24 cellular contexts compared by ENCODE assay signal in genomic region chr3:108076564-108076963, GRCh38. TPM values are rescaled to one million over a fixed set of nuclear protein-coding genes. Genes with fewer than 3 reads are reported as not detected.
DNase-seq lines count a peak whose midpoint lies in the region; ATAC-seq, FAIRE-seq and TF ChIP-seq lines count a peak whose summit lies in the region.
"Had no signal": no experiment of that assay in that cellular context is flagged by ENCODE, and none has a peak within 500 bp of the region (broad histone marks: within the 10 kb centered on the region; RNA-seq: fewer than 3 reads in every experiment).

No MANE protein-coding gene starts in this region.

- H3K9me2 ChIP-seq in GM23248 (ENCODE audit: insufficient read depth): no peaks in the 10 kb centered on the region

- H3K27ac Mint-ChIP-seq in activated naive CD4-positive, alpha-beta T cell treated with anti-CD3 and anti-CD28 coated beads, Interleukin-2, amount 50 U/mL, for 24 hours: peak overlapping the region; percentile 18
- H3K27ac Mint-ChIP-seq in activated naive CD4-positive, alpha-beta T cell treated with anti-CD3 and anti-CD28 coated beads, Interleukin-2, amount 50 U/mL, for 72 hours: no peak overlapping the region
- no peak overlapping the region for H3K27ac Mint-ChIP-seq in stimulated activated effector memory CD8-positive, alpha-beta T cell treated with anti-CD3 and anti-CD28 coated beads, Interleukin-12 subunit alpha, Interleukin-12 subunit beta, amount 100 ng/mL, for 72 hours
- H3K27ac Mint-ChIP-seq in endothelial cell (ENCODE audit: unreplicated experiment): no peak overlapping the region

- peaks cover 32% of the 10 kb centered on the region for H3F3A ChIP-seq in GM23248 (ENCODE audit: insufficient read depth)

- H3K27me3 Mint-ChIP-seq in activated naive CD4-positive, alpha-beta T cell treated with anti-CD3 and anti-CD28 coated beads, Interleukin-2, amount 50 U/mL, for 24 hours: no peaks in the 10 kb centered on the region
- H3K27me3 Mint-ChIP-seq in endothelial cell (ENCODE audit: unreplicated experiment): no peaks in the 10 kb centered on the region
- H3K27me3 Mint-ChIP-seq: CD4-positive, alpha-beta memory T cell had no signal

- no peak for FAIRE-seq in bronchial epithelial cell (lab: Jason Lieb, UNC)
- FAIRE-seq: GM12878 had no signal

- 65 to 79% methylated on average over 2 of the region's 2 CpGs for WGBS in GM23248 (ENCODE audit: low coverage in 1 of 2, low lambda C conversion rate in 2 of 2, missing lambda C conversion rate in 2 of 2), 2 experiments

- DNase-seq in activated naive CD4-positive, alpha-beta T cell treated with anti-CD3 and anti-CD28 coated beads, Interleukin-2, amount 50 U/mL, for 72 hours (ENCODE audit: low spot score in 2 of 2): no peak
- DNase-seq in GM23248: peak; percentile 19
- peak; percentile 53 for DNase-seq in bronchial epithelial cell (ENCODE audit: low read depth)
- no peak for DNase-seq in stimulated activated effector memory CD8-positive, alpha-beta T cell treated with anti-CD3 and anti-CD28 coated beads, Interleukin-12 subunit alpha, Interleukin-12 subunit beta, amount 100 ng/mL, for 72 hours (ENCODE audit: low spot score in 2 of 2)
- no peak for DNase-seq in SKM-1 treated with dmso at 0.1 percent for 144 hours (lab: John Stamatoyannopoulos, UW; ENCODE audit: unreplicated experiment)
- DNase-seq in endothelial cell (ENCODE audit: low spot score): no peak
- DNase-seq: Caco-2; CD4-positive, alpha-beta memory T cell; DMS 273 treated with DMSO at 0.1 percent for 48 hours; DMS79 treated with DMSO at 0.1 percent for 48 hours; GOT3; Kasumi-1; MG63; NCI-H1417 treated with DMSO at 0.1 percent for 48 hours; NCI-H187; NCI-H446 treated with DMSO at 0.1 percent for 48 hours; NCI-H526 treated with DMSO at 0.1 percent for 48 hours; OCI-M1 had no signal

- H3K9ac ChIP-seq in GM23248: no peak overlapping the region

- no peaks in the 10 kb centered on the region for H4K20me1 ChIP-seq in GM23248 (ENCODE audit: insufficient read depth)

- TF ChIP-seq CTCF in bronchial epithelial cell (IDR thresholded peaks at IDR 0.05; ENCODE audit: insufficient read depth, low read length, severe bottlenecking) (no peak), endothelial cell (IDR thresholded peaks at IDR 0.05; ENCODE audit: unreplicated experiment) (no peak)

- H3K36me3 ChIP-seq in GM23248 (ENCODE audit: low read depth): peaks cover 8% of the 10 kb centered on the region; the same call in 1 of the 2 replicates
- no peaks in the 10 kb centered on the region for H3K36me3 ChIP-seq in bronchial epithelial cell (ENCODE audit: control insufficient read depth, insufficient read depth, low read length)

- no peak overlapping the region for H3K4me3 ChIP-seq in GM23248
- no peak overlapping the region for H3K4me3 ChIP-seq in bronchial epithelial cell (ENCODE audit: low read depth, low read length)
- H3K4me3 ChIP-seq: GM12878, MG63, SJSA1 had no signal

- in situ Hi-C loops in GM23248 (cut with MboI): no loop called here

- H3K4me1 Mint-ChIP-seq in activated naive CD4-positive, alpha-beta T cell treated with anti-CD3 and anti-CD28 coated beads, Interleukin-2, amount 50 U/mL, for 24 hours: peaks cover 81% of the 10 kb centered on the region
- H3K4me1 Mint-ChIP-seq in stimulated activated effector memory CD8-positive, alpha-beta T cell treated with anti-CD3 and anti-CD28 coated beads, Interleukin-12 subunit alpha, Interleukin-12 subunit beta, amount 100 ng/mL, for 72 hours: peaks cover 76% of the 10 kb centered on the region
- no peaks in the 10 kb centered on the region for H3K4me1 Mint-ChIP-seq in endothelial cell (ENCODE audit: unreplicated experiment)

- H3K4me2 ChIP-seq in GM23248 (ENCODE audit: unreplicated experiment): no peak overlapping the region

- peaks cover 13% of the 10 kb centered on the region for H3K4me1 ChIP-seq in GM23248 (ENCODE audit: insufficient read depth)
- H3K4me1 ChIP-seq: Caco-2 had no signal

- H3K79me2 ChIP-seq in GM23248 (ENCODE audit: insufficient read depth): peaks cover 57% of the 10 kb centered on the region

- no peak for ATAC-seq in activated naive CD4-positive, alpha-beta T cell treated with anti-CD3 and anti-CD28 coated beads, Interleukin-2, amount 50 U/mL, for 72 hours
- peak; percentile 39 for ATAC-seq in stimulated activated effector memory CD8-positive, alpha-beta T cell treated with anti-CD3 and anti-CD28 coated beads, Interleukin-12 subunit alpha, Interleukin-12 subunit beta, amount 100 ng/mL, for 72 hours
- ATAC-seq in HG03196 (IDR thresholded peaks at IDR 0.05; ENCODE audit: unreplicated experiment): no peak
- ATAC-seq: GM12878, HCT116, Right ventricle myocardium inferior had no signal

- no peak overlapping the region for H3K27ac ChIP-seq in GM23248
- H3K27ac ChIP-seq: SJSA1 had no signal

- H3K4me3 Mint-ChIP-seq in activated naive CD4-positive, alpha-beta T cell treated with anti-CD3 and anti-CD28 coated beads, Interleukin-2, amount 50 U/mL, for 24 hours: no peak overlapping the region
- no peak overlapping the region for H3K4me3 Mint-ChIP-seq in stimulated activated effector memory CD8-positive, alpha-beta T cell treated with anti-CD3 and anti-CD28 coated beads, Interleukin-12 subunit alpha, Interleukin-12 subunit beta, amount 100 ng/mL, for 72 hours
- H3K4me3 Mint-ChIP-seq in endothelial cell (ENCODE audit: unreplicated experiment): no peak overlapping the region

- H3K9me3 ChIP-seq in GM23248 (ENCODE audit: low read depth): no peaks in the 10 kb centered on the region
- H3K9me3 ChIP-seq: Caco-2, MG63, SJSA1 had no signal

- no peak overlapping the region for H2AFZ ChIP-seq in GM23248

- peaks cover 45% of the 10 kb centered on the region for H3K36me3 Mint-ChIP-seq in activated naive CD4-positive, alpha-beta T cell treated with anti-CD3 and anti-CD28 coated beads, Interleukin-2, amount 50 U/mL, for 24 hours
- peaks cover 12 to 42% of the 10 kb centered on the region in 2 donors for H3K36me3 Mint-ChIP-seq in activated naive CD4-positive, alpha-beta T cell treated with anti-CD3 and anti-CD28 coated beads, Interleukin-2, amount 50 U/mL, for 72 hours
- H3K36me3 Mint-ChIP-seq in stimulated activated effector memory CD8-positive, alpha-beta T cell treated with anti-CD3 and anti-CD28 coated beads, Interleukin-12 subunit alpha, Interleukin-12 subunit beta, amount 100 ng/mL, for 72 hours: peaks cover 76% of the 10 kb centered on the region
- H3K36me3 Mint-ChIP-seq in endothelial cell (ENCODE audit: low read depth, unreplicated experiment): peaks cover 5% of the 10 kb centered on the region

- H3K27me3 ChIP-seq in GM23248 (replicated peaks; ENCODE audit: insufficient read depth): no peaks in the 10 kb centered on the region
- no peaks in the 10 kb centered on the region for H3K27me3 ChIP-seq in bronchial epithelial cell (ENCODE audit: control insufficient read depth, insufficient read depth, low read length)
- H3K27me3 ChIP-seq: MG63, SJSA1 had no signal

- no peaks in the 10 kb centered on the region for H3K9me3 Mint-ChIP-seq in activated naive CD4-positive, alpha-beta T cell treated with anti-CD3 and anti-CD28 coated beads, Interleukin-2, amount 50 U/mL, for 24 hours
- no peaks in the 10 kb centered on the region for H3K9me3 Mint-ChIP-seq in activated naive CD4-positive, alpha-beta T cell treated with anti-CD3 and anti-CD28 coated beads, Interleukin-2, amount 50 U/mL, for 72 hours
- H3K9me3 Mint-ChIP-seq in stimulated activated effector memory CD8-positive, alpha-beta T cell treated with anti-CD3 and anti-CD28 coated beads, Interleukin-12 subunit alpha, Interleukin-12 subunit beta, amount 100 ng/mL, for 72 hours: no peaks in the 10 kb centered on the region
- H3K9me3 Mint-ChIP-seq in endothelial cell (ENCODE audit: unreplicated experiment): no peaks in the 10 kb centered on the region

RNA-seq across cellular contexts. Expression of gene CD47, which starts 14.3 kb away (rescaled TPM):
- total RNA-seq in activated naive CD4-positive, alpha-beta T cell treated with anti-CD3 and anti-CD28 coated beads, Interleukin-2, amount 50 U/mL, for 72 hours: 100 to 1,000 TPM in 1 of 2 donors, 10 to 100 TPM in 1; 83.0 to 158 TPM
- 97.3 and 133 TPM in 2 replicates for total RNA-seq in GM23248 (2014; rRNA removed; shearing (Covaris generic))
- 120 and 121 TPM in 2 replicates for polyA plus RNA-seq in GM23248 (2016; fragmentation: Nextera tagmentation; extraction: Ambion mirVana)
- total RNA-seq in bronchial epithelial cell: 38.0 and 60.0 TPM in 2 replicates
- total RNA-seq in endothelial cell (ENCODE audit: unreplicated experiment): 89.6 TPM

Comparison
In these comparisons a context has a peak if more than half of its experiments do, and no peak if none do; other contexts are left out.
1. DNase-seq: peak in GM23248 (single experiment) and bronchial epithelial cell (single experiment); none in activated naive CD4-positive, alpha-beta T cell treated with anti-CD3 and anti-CD28 coated beads, Interleukin-2, amount 50 U/mL, for 72 hours (0 of 2), stimulated activated effector memory CD8-positive, alpha-beta T cell treated with anti-CD3 and anti-CD28 coated beads, Interleukin-12 subunit alpha, Interleukin-12 subunit beta, amount 100 ng/mL, for 72 hours (0 of 2), SKM-1 treated with dmso at 0.1 percent for 144 hours (single experiment) and endothelial cell (single experiment).